ENCODE assay signal across 1 cellular context in the genomic region with DNA sequence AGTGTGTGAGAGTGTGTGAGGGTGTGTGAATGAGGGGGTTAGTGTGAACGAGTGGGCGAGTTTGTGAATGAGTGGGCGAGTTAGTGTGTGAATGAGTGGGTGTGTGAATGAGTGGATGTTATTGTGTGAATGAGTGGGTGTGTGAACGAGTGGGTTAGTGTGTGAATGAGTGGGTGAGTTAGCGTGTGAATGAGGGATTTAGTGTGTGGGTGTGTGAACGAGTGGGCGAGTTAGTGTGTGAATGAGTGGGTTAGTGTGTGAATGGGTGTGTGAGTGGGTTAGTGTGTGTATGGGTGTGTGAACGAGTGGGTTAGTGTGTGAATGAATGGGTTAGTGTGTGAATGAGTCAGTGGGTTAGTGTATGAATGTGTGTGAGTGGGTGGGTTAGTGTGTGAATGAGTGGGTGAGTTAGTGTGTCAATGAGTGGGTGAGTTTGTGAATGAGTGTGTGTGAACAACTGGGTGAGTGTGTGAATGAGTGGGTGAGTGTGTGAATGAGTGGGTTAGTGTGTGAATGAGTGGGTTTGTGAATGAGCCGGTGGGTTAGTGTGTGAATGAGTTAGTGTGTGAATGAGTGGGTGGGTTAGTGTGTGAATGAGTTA.
TF ChIP-seq lines count a peak whose summit lies in the region.

No MANE protein-coding gene starts in this region.

TF ChIP-seq in HEK293, 187 proteins besides CTCF, POLR2A, EP300 and RAD21 (continued from another document):
- TF ChIP-seq, protein P1, sequence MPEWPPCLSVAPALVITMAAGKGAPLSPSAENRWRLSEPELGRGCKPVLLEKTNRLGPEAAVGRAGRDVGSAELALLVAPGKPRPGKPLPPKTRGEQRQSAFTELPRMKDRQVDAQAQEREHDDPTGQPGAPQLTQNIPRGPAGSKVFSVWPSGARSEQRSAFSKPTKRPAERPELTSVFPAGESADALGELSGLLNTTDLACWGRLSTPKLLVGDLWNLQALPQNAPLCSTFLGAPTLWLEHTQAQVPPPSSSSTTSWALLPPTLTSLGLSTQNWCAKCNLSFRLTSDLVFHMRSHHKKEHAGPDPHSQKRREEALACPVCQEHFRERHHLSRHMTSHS (tag by site-specific recombination; IDR thresholded peaks at IDR 0.05), result 0 out of 2 replicates have a peak, but pooled peaks have one; percentile 24
- TF ChIP-seq EGR2 (tag by site-specific recombination; IDR thresholded peaks at IDR 0.05; ENCODE audit: low read depth) (peak; percentile 92), ZNF274 (IDR thresholded peaks at IDR 0.05; ENCODE audit: low read length) (no peak), ZNF274 (tag by site-specific recombination; IDR thresholded peaks at IDR 0.05; ENCODE audit: borderline replicate concordance) (0 out of 2 replicates have a peak, but pooled peaks have one; percentile 25), ZNF830 (tag by site-specific recombination; IDR thresholded peaks at IDR 0.05; ENCODE audit: low read depth) (no peak), ZNF560 (tag by site-specific recombination; IDR thresholded peaks at IDR 0.05; ENCODE audit: borderline replicate concordance) (no peak), ZNF837 (tag by site-specific recombination; IDR thresholded peaks at IDR 0.05) (0 out of 2 replicates have a peak, but pooled peaks have one; percentile 10)
- TF ChIP-seq, protein P2, sequence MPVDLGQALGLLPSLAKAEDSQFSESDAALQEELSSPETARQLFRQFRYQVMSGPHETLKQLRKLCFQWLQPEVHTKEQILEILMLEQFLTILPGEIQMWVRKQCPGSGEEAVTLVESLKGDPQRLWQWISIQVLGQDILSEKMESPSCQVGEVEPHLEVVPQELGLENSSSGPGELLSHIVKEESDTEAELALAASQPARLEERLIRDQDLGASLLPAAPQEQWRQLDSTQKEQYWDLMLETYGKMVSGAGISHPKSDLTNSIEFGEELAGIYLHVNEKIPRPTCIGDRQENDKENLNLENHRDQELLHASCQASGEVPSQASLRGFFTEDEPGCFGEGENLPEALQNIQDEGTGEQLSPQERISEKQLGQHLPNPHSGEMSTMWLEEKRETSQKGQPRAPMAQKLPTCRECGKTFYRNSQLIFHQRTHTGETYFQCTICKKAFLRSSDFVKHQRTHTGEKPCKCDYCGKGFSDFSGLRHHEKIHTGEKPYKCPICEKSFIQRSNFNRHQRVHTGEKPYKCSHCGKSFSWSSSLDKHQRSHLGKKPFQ (tag by site-specific recombination; IDR thresholded peaks at IDR 0.05), result peak; percentile 66; the same call in 1 of the 2 replicates
